Comparison of ENCODE assay signal across 9 cellular contexts in the genomic region with DNA sequence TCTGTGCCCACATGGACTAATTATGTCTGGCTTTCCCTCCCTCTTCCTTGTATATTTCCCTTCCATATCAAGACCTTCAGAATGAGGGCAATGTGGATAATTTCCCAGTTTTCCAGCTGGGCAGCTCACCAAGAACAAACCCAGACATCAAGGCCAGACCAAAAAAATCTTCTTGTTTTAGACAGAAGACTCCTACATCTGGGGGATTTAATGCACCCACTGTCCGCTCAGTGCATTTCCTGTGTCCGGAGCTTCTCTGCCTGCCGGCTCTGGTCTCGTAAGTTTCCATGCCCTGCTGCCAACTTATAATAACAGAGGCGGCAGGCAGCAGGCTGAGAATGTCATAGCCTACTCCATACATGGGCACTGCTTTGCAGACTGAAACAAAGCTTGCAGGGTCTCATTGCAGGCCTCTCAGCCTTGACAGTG.
DNase-seq lines count a peak whose midpoint lies in the region; ATAC-seq and TF ChIP-seq lines count a peak whose summit lies in the region.
"Had no signal": no experiment of that assay in that cellular context is flagged by ENCODE, and none has a peak within 500 bp of the region (broad histone marks: within the 10 kb centered on the region; RNA-seq: fewer than 3 reads in every experiment).

No MANE protein-coding gene starts in this region.

- H3K36me3 Mint-ChIP-seq in stimulated activated naive CD8-positive, alpha-beta T cell treated with anti-CD3 and anti-CD28 coated beads, Interleukin-15, Interleukin-2, amounts not matched to agents 100 ng/mL and 50 ng/mL, for 24 hours (ENCODE audit: low read depth), result peaks cover 82% of the 10 kb centered on the region
- peaks cover 91% of the 10 kb centered on the region for H3K36me3 Mint-ChIP-seq in activated T-cell treated with anti-CD3 and anti-CD28 coated beads, Interleukin-2, amount 50 U/mL, for 24 hours (ENCODE audit: low read depth)

- H3K27ac ChIP-seq in osteoblast (ENCODE audit: low read depth, low read length), result peak overlapping the region; percentile 85

- H3K4me2 ChIP-seq in osteoblast (ENCODE audit: insufficient read depth, low read length), result peak overlapping the region; percentile 58

- H3K27me3 ChIP-seq in osteoblast (ENCODE audit: insufficient read depth, low read length), result no peaks in the 10 kb centered on the region

- peaks cover 16% of the 10 kb centered on the region for H3K9me3 Mint-ChIP-seq in stimulated activated naive CD8-positive, alpha-beta T cell treated with anti-CD3 and anti-CD28 coated beads, Interleukin-15, Interleukin-2, amounts not matched to agents 100 ng/mL and 50 ng/mL, for 24 hours
- H3K9me3 Mint-ChIP-seq in stimulated activated naive CD8-positive, alpha-beta T cell treated with anti-CD3 and anti-CD28 coated beads, Interleukin-15, amount 100 ng/mL, for 72 hours, result peaks cover 15 to 19% of the 10 kb centered on the region in 2 donors
- peaks cover 17% of the 10 kb centered on the region for H3K9me3 Mint-ChIP-seq in activated T-cell treated with anti-CD3 and anti-CD28 coated beads, Interleukin-2, amount 50 U/mL, for 24 hours

- DNase-seq in stimulated activated naive CD8-positive, alpha-beta T cell treated with anti-CD3 and anti-CD28 coated beads, Interleukin-15, amount 100 ng/mL, for 72 hours, result no peak
- DNase-seq in foreskin melanocyte, result peak; percentile 73
- peak; percentile 77 for DNase-seq in osteoblast (ENCODE audit: insufficient read length, low spot score, missing footprints)
- no peak for DNase-seq in DMS153 treated with DMSO at 0.1 percent for 48 hours (lab: John Stamatoyannopoulos, UW; ENCODE audit: unreplicated experiment)
- no peak for DNase-seq in NOMO-1 treated with dmso at 0.1 percent for 144 hours (lab: John Stamatoyannopoulos, UW; ENCODE audit: unreplicated experiment)
- DNase-seq in activated T-cell treated with anti-CD3 and anti-CD28 coated beads, Interleukin-2, amount 50 U/mL, for 24 hours, result no peak
- DNase-seq: stimulated activated CD4-positive, alpha-beta T cell treated with anti-CD3 and anti-CD28 coated beads, Interleukin-4, amount 100 ng/mL, for 4 hours had no signal

- peaks cover 21% of the 10 kb centered on the region for H3K4me1 ChIP-seq in osteoblast (ENCODE audit: insufficient read depth, low read length)

- no peaks in the 10 kb centered on the region for H3K27me3 Mint-ChIP-seq in stimulated activated naive CD8-positive, alpha-beta T cell treated with anti-CD3 and anti-CD28 coated beads, Interleukin-15, Interleukin-2, amounts not matched to agents 100 ng/mL and 50 ng/mL, for 24 hours
- no peaks in the 10 kb centered on the region for H3K27me3 Mint-ChIP-seq in stimulated activated naive CD8-positive, alpha-beta T cell treated with anti-CD3 and anti-CD28 coated beads, Interleukin-15, amount 100 ng/mL, for 72 hours
- no peaks in the 10 kb centered on the region for H3K27me3 Mint-ChIP-seq in activated T-cell treated with anti-CD3 and anti-CD28 coated beads, Interleukin-2, amount 50 U/mL, for 24 hours

- H3K27ac Mint-ChIP-seq in stimulated activated naive CD8-positive, alpha-beta T cell treated with anti-CD3 and anti-CD28 coated beads, Interleukin-15, Interleukin-2, amounts not matched to agents 100 ng/mL and 50 ng/mL, for 24 hours, result peak overlapping the region; percentile 53
- peak overlapping the region in 1 of 2 donors; percentile 91 for H3K27ac Mint-ChIP-seq in stimulated activated naive CD8-positive, alpha-beta T cell treated with anti-CD3 and anti-CD28 coated beads, Interleukin-15, amount 100 ng/mL, for 72 hours
- H3K27ac Mint-ChIP-seq in activated T-cell treated with anti-CD3 and anti-CD28 coated beads, Interleukin-2, amount 50 U/mL, for 24 hours, result no peak overlapping the region

- ATAC-seq in stimulated activated naive CD8-positive, alpha-beta T cell treated with anti-CD3 and anti-CD28 coated beads, Interleukin-15, amount 100 ng/mL, for 72 hours, result no peak
- no peak for ATAC-seq in activated CD4-positive, CD25-positive, alpha-beta regulatory T cell treated with anti-CD3 and anti-CD28 coated beads, Interleukin-2, amount 50 U/mL, for 24 hours

- peak overlapping the region; percentile 54 for H2AFZ ChIP-seq in osteoblast (ENCODE audit: low read length)

- no peak overlapping the region for H3K4me3 Mint-ChIP-seq in stimulated activated naive CD8-positive, alpha-beta T cell treated with anti-CD3 and anti-CD28 coated beads, Interleukin-15, Interleukin-2, amounts not matched to agents 100 ng/mL and 50 ng/mL, for 24 hours
- H3K4me3 Mint-ChIP-seq in stimulated activated naive CD8-positive, alpha-beta T cell treated with anti-CD3 and anti-CD28 coated beads, Interleukin-15, amount 100 ng/mL, for 72 hours, result no peak overlapping the region
- no peak overlapping the region for H3K4me3 Mint-ChIP-seq in activated T-cell treated with anti-CD3 and anti-CD28 coated beads, Interleukin-2, amount 50 U/mL, for 24 hours

- H3K4me3 ChIP-seq in osteoblast (ENCODE audit: insufficient read depth, low read length), result peak overlapping the region; percentile 31

- H3K9me3 ChIP-seq in osteoblast (ENCODE audit: low read depth, low read length), result peaks cover 4% of the 10 kb centered on the region

- H3K79me2 ChIP-seq in osteoblast (ENCODE audit: insufficient read depth, low read length), result peaks cover 5% of the 10 kb centered on the region

- peaks cover 9% of the 10 kb centered on the region for H3K36me3 ChIP-seq in osteoblast (ENCODE audit: insufficient read depth, low read length)

- no peaks in the 10 kb centered on the region for H4K20me1 ChIP-seq in osteoblast (ENCODE audit: insufficient read depth, low read length)

- TF ChIP-seq CTCF in osteoblast (IDR thresholded peaks at IDR 0.05; ENCODE audit: extremely low read depth, low read depth, low read length), result no peak

- peaks cover 41% of the 10 kb centered on the region for H3K4me1 Mint-ChIP-seq in stimulated activated naive CD8-positive, alpha-beta T cell treated with anti-CD3 and anti-CD28 coated beads, Interleukin-15, Interleukin-2, amounts not matched to agents 100 ng/mL and 50 ng/mL, for 24 hours (ENCODE audit: low read depth)
- peaks cover 20% of the 10 kb centered on the region for H3K4me1 Mint-ChIP-seq in stimulated activated naive CD8-positive, alpha-beta T cell treated with anti-CD3 and anti-CD28 coated beads, Interleukin-15, amount 100 ng/mL, for 72 hours
- H3K4me1 Mint-ChIP-seq in activated T-cell treated with anti-CD3 and anti-CD28 coated beads, Interleukin-2, amount 50 U/mL, for 24 hours (ENCODE audit: low read depth), result peaks cover 48% of the 10 kb centered on the region

Comparison
In these comparisons a context has a peak if more than half of its experiments do, and no peak if none do; other contexts are left out.
1. DNase-seq: peak in foreskin melanocyte (single experiment) and osteoblast (single experiment); none in stimulated activated naive CD8-positive, alpha-beta T cell treated with anti-CD3 and anti-CD28 coated beads, Interleukin-15, amount 100 ng/mL, for 72 hours (0 of 2), DMS153 treated with DMSO at 0.1 percent for 48 hours (single experiment), NOMO-1 treated with dmso at 0.1 percent for 144 hours (single experiment) and activated T-cell treated with anti-CD3 and anti-CD28 coated beads, Interleukin-2, amount 50 U/mL, for 24 hours (single experiment).